ENCODE assay signal across 1 cellular context in genomic region chrX:13775837-13776236, GRCh38.
TF ChIP-seq lines count a peak whose summit lies in the region.

No MANE protein-coding gene starts in this region.

TF ChIP-seq in endothelial cell of umbilical vein, 7 proteins besides CTCF, POLR2A, EP300 and RAD21:
- TF ChIP-seq GATA2 (IDR thresholded peaks at IDR 0.05; ENCODE audit: insufficient read depth, insufficient read length, low read depth, low read length) (no peak), MAX (IDR thresholded peaks at IDR 0.05; ENCODE audit: insufficient read depth, insufficient read length) (no peak), POLR2AphosphoS5 (IDR thresholded peaks at IDR 0.05; ENCODE audit: insufficient read depth, low read depth, low read length) (no peak)
TF ChIP-seq in endothelial cell of umbilical vein: peak in this region for 0.
